Comparison of ENCODE assay signal across 34 cellular contexts in genomic region chr2:200119236-200119635, GRCh38.
"Had no signal": no experiment of that assay in that cellular context is flagged by ENCODE, and none has a peak within 500 bp of the region (broad histone marks: within the 10 kb centered on the region; RNA-seq: fewer than 3 reads in every experiment).

No MANE protein-coding gene starts in this region.

- H3K4me3 Mint-ChIP-seq: activated B cell treated with CpG ODN at 0.5 μM for 24 hours; activated CD4-positive, alpha-beta memory T cell treated with anti-CD3 and anti-CD28 coated beads, Interleukin-2, amount 10 ng/mL, durations not matched to agents 7 days and 5 days; activated CD4-positive, alpha-beta T cell treated with anti-CD3 and anti-CD28 coated beads, Interleukin-2, amount 10 ng/mL, durations not matched to agents 7 days and 5 days; activated CD8-positive, alpha-beta memory T cell treated with anti-CD3 and anti-CD28 coated beads, Interleukin-2, amount 10 ng/mL, durations not matched to agents 7 days and 5 days; activated CD8-positive, alpha-beta T cell treated with anti-CD3 and anti-CD28 coated beads, Interleukin-2, amount 10 ng/mL, durations not matched to agents 7 days and 5 days; activated naive CD4-positive, alpha-beta T cell treated with anti-CD3 and anti-CD28 coated beads, Interleukin-2, amount 10 ng/mL, durations not matched to agents 7 days and 5 days; activated naive CD4-positive, alpha-beta T cell treated with anti-CD3 and anti-CD28 coated beads, Interleukin-2, amount 50 U/mL, for 24 hours; activated naive CD8-positive, alpha-beta T cell; activated naive CD8-positive, alpha-beta T cell treated with anti-CD3 and anti-CD28 coated beads, Interleukin-2, amount 10 ng/mL, durations not matched to agents 7 days and 5 days; activated naive CD8-positive, alpha-beta T cell treated with anti-CD3 and anti-CD28 coated beads, Interleukin-2, amount 50 U/mL, for 24 hours; activated T-cell treated with anti-CD3 and anti-CD28 coated beads, Interleukin-2, amount 50 U/mL, for 24 hours; brain; central memory CD8-positive, alpha-beta T cell; T-helper 1 cell treated with Interleukin-12 subunit alpha and Interleukin-12 subunit beta and Interleukin-4 antibody, amounts not matched to agents 30 μg/mL and 1 μg/mL, for 36 hours; T-helper 2 cell treated with Interferon-gamma antibody and Interleukin-4, amounts not matched to agents 5 μg/mL and 100 μg/mL, for 36 hours had no signal

- H3K27ac ChIP-seq: ascending aorta, cardiac muscle cell, VCaP had no signal

- H3K4me1 Mint-ChIP-seq: activated B cell treated with CpG ODN at 0.5 μM for 24 hours; activated CD4-positive, alpha-beta T cell treated with anti-CD3 and anti-CD28 coated beads, Interleukin-2, amount 10 ng/mL, durations not matched to agents 7 days and 5 days; activated CD8-positive, alpha-beta memory T cell treated with anti-CD3 and anti-CD28 coated beads, Interleukin-2, amount 10 ng/mL, durations not matched to agents 7 days and 5 days; activated naive CD4-positive, alpha-beta T cell treated with anti-CD3 and anti-CD28 coated beads, Interleukin-2, amount 10 ng/mL, durations not matched to agents 7 days and 5 days; activated naive CD4-positive, alpha-beta T cell treated with anti-CD3 and anti-CD28 coated beads, Interleukin-2, amount 50 U/mL, for 24 hours; activated naive CD8-positive, alpha-beta T cell treated with anti-CD3 and anti-CD28 coated beads, Interleukin-2, amount 10 ng/mL, durations not matched to agents 7 days and 5 days; activated naive CD8-positive, alpha-beta T cell treated with anti-CD3 and anti-CD28 coated beads, Interleukin-2, amount 50 U/mL, for 24 hours; brain; central memory CD8-positive, alpha-beta T cell had no signal

- ATAC-seq: activated CD8-positive, alpha-beta memory T cell treated with anti-CD3 and anti-CD28 coated beads, Interleukin-2, amount 10 ng/mL, durations not matched to agents 7 days and 5 days; activated CD8-positive, alpha-beta T cell treated with anti-CD3 and anti-CD28 coated beads, Interleukin-2, amount 10 ng/mL, durations not matched to agents 7 days and 5 days; activated naive CD8-positive, alpha-beta T cell treated with anti-CD3 and anti-CD28 coated beads, Interleukin-2, amount 50 U/mL, for 24 hours had no signal

- H3K4me3 ChIP-seq: ascending aorta, cardiac muscle cell had no signal

- H3K36me3 ChIP-seq: ascending aorta, cardiac muscle cell had no signal

- H3K9me3 Mint-ChIP-seq: activated CD4-positive, alpha-beta T cell treated with anti-CD3 and anti-CD28 coated beads, Interleukin-2, amount 10 ng/mL, durations not matched to agents 7 days and 5 days; activated naive CD4-positive, alpha-beta T cell treated with anti-CD3 and anti-CD28 coated beads, Interleukin-2, amount 50 U/mL, for 24 hours; activated naive CD8-positive, alpha-beta T cell treated with anti-CD3 and anti-CD28 coated beads, Interleukin-2, amount 10 ng/mL, durations not matched to agents 7 days and 5 days; activated naive CD8-positive, alpha-beta T cell treated with anti-CD3 and anti-CD28 coated beads, Interleukin-2, amount 50 U/mL, for 24 hours; activated T-cell treated with anti-CD3 and anti-CD28 coated beads, Interleukin-2, amount 50 U/mL, for 24 hours; activated T-helper 2 cell treated with anti-CD3 and anti-CD28 coated beads, Interferon-gamma antibody, Interleukin-2, Interleukin-4, amounts not matched to agents 10 μg/mL and 5 μg/mL and 100 μg/mL, durations not matched to agents 14 hours and 24 hours and 36 hours; central memory CD8-positive, alpha-beta T cell; T-helper 2 cell treated with Interferon-gamma antibody and Interleukin-4, amounts not matched to agents 5 μg/mL and 100 μg/mL, for 36 hours had no signal

- H3K9me3 ChIP-seq: ascending aorta had no signal

- H3K4me1 ChIP-seq: ascending aorta had no signal

- DNase-seq: activated B cell treated with CpG ODN at 0.5 μM for 24 hours; activated CD4-positive, alpha-beta memory T cell treated with anti-CD3 and anti-CD28 coated beads, Interleukin-2, amount 10 ng/mL, durations not matched to agents 7 days and 5 days; activated CD4-positive, alpha-beta T cell treated with anti-CD3 and anti-CD28 coated beads for 48 hours; activated CD4-positive, alpha-beta T cell treated with anti-CD3 and anti-CD28 coated beads, Interleukin-2, amount 10 ng/mL, durations not matched to agents 7 days and 5 days; activated CD4-positive, alpha-beta T cell treated with anti-CD3 and anti-CD28 coated beads, Interleukin-2, amount 50 U/mL, for 48 hours; activated CD4-positive, CD25-positive, alpha-beta regulatory T cell treated with anti-CD3 and anti-CD28 coated beads, Interleukin-2, amount 50 U/mL, for 72 hours; activated CD8-positive, alpha-beta memory T cell treated with anti-CD3 and anti-CD28 coated beads for 24 hours; activated CD8-positive, alpha-beta memory T cell treated with anti-CD3 and anti-CD28 coated beads, Interleukin-2, amount 10 ng/mL, durations not matched to agents 7 days and 5 days; activated CD8-positive, alpha-beta memory T cell treated with anti-CD3 and anti-CD28 coated beads, Interleukin-2, amount 50 U/mL, for 48 hours; activated CD8-positive, alpha-beta T cell treated with anti-CD3 and anti-CD28 coated beads, Interleukin-2, amount 10 ng/mL, durations not matched to agents 7 days and 5 days; activated effector memory CD4-positive, alpha-beta T cell treated with Interleukin-2 at 50 U/mL for 16 hours; activated gamma-delta T cell; activated naive CD4-positive, alpha-beta T cell treated with anti-CD3 and anti-CD28 coated beads, Interleukin-2, amount 10 ng/mL, durations not matched to agents 7 days and 5 days; activated naive CD4-positive, alpha-beta T cell treated with Interleukin-2 at 50 U/mL for 16 hours; activated naive CD8-positive, alpha-beta T cell treated with anti-CD3 and anti-CD28 coated beads, Interleukin-2, amount 10 ng/mL, durations not matched to agents 7 days and 5 days; activated naive CD8-positive, alpha-beta T cell treated with anti-CD3 and anti-CD28 coated beads, Interleukin-2, amount 50 U/mL, for 24 hours; activated T-cell treated with anti-CD3 and anti-CD28 coated beads, Interleukin-2, amount 50 U/mL, for 24 hours; activated T-cell treated with anti-CD3 and anti-CD28 coated beads, Interleukin-2, amount 50 U/mL, for 48 hours; amygdala; anterior cingulate cortex; caudate nucleus; T-helper 1 cell; T-helper 2 cell; T-helper 9 cell had no signal

- H3K27me3 ChIP-seq: ascending aorta, cardiac muscle cell had no signal

- H3K27ac Mint-ChIP-seq: activated B cell treated with CpG ODN at 0.5 μM for 24 hours; activated CD4-positive, alpha-beta memory T cell treated with anti-CD3 and anti-CD28 coated beads, Interleukin-2, amount 10 ng/mL, durations not matched to agents 7 days and 5 days; activated CD4-positive, alpha-beta T cell treated with anti-CD3 and anti-CD28 coated beads, Interleukin-2, amount 10 ng/mL, durations not matched to agents 7 days and 5 days; activated CD8-positive, alpha-beta memory T cell treated with anti-CD3 and anti-CD28 coated beads, Interleukin-2, amount 10 ng/mL, durations not matched to agents 7 days and 5 days; activated CD8-positive, alpha-beta T cell treated with anti-CD3 and anti-CD28 coated beads, Interleukin-2, amount 10 ng/mL, durations not matched to agents 7 days and 5 days; activated naive CD4-positive, alpha-beta T cell treated with anti-CD3 and anti-CD28 coated beads, Interleukin-2, amount 10 ng/mL, durations not matched to agents 7 days and 5 days; activated naive CD4-positive, alpha-beta T cell treated with anti-CD3 and anti-CD28 coated beads, Interleukin-2, amount 50 U/mL, for 24 hours; activated naive CD8-positive, alpha-beta T cell; activated naive CD8-positive, alpha-beta T cell treated with anti-CD3 and anti-CD28 coated beads, Interleukin-2, amount 10 ng/mL, durations not matched to agents 7 days and 5 days; activated naive CD8-positive, alpha-beta T cell treated with anti-CD3 and anti-CD28 coated beads, Interleukin-2, amount 50 U/mL, for 24 hours; activated T-cell treated with anti-CD3 and anti-CD28 coated beads, Interleukin-2, amount 50 U/mL, for 24 hours; activated T-helper 2 cell treated with anti-CD3 and anti-CD28 coated beads, Interferon-gamma antibody, Interleukin-2, Interleukin-4, amounts not matched to agents 10 μg/mL and 5 μg/mL and 100 μg/mL, durations not matched to agents 14 hours and 24 hours and 36 hours; brain; T-helper 1 cell treated with Interleukin-12 subunit alpha and Interleukin-12 subunit beta and Interleukin-4 antibody, amounts not matched to agents 30 μg/mL and 1 μg/mL, for 36 hours; T-helper 2 cell treated with Interferon-gamma antibody and Interleukin-4, amounts not matched to agents 5 μg/mL and 100 μg/mL, for 36 hours had no signal

- H3K36me3 Mint-ChIP-seq: activated CD8-positive, alpha-beta memory T cell treated with anti-CD3 and anti-CD28 coated beads, Interleukin-2, amount 10 ng/mL, durations not matched to agents 7 days and 5 days; activated naive CD4-positive, alpha-beta T cell treated with anti-CD3 and anti-CD28 coated beads, Interleukin-2, amount 10 ng/mL, durations not matched to agents 7 days and 5 days; activated naive CD4-positive, alpha-beta T cell treated with anti-CD3 and anti-CD28 coated beads, Interleukin-2, amount 50 U/mL, for 24 hours; activated naive CD8-positive, alpha-beta T cell; activated naive CD8-positive, alpha-beta T cell treated with anti-CD3 and anti-CD28 coated beads, Interleukin-2, amount 10 ng/mL, durations not matched to agents 7 days and 5 days had no signal
